Comparison of ENCODE assay signal across 11 cellular contexts in genomic region chr3:152236741-152237140, GRCh38. TPM values are rescaled to one million over a fixed set of nuclear protein-coding genes. Genes with fewer than 3 reads are reported as not detected.
DNase-seq lines count a peak whose midpoint lies in the region; ATAC-seq and TF ChIP-seq lines count a peak whose summit lies in the region.
"Had no signal": no experiment of that assay in that cellular context is flagged by ENCODE, and none has a peak within 500 bp of the region (broad histone marks: within the 10 kb centered on the region; RNA-seq: fewer than 3 reads in every experiment).

No MANE protein-coding gene starts in this region.

- H2AK9ac ChIP-seq in IMR-90 (replicated peaks; ENCODE audit: low read depth, low read length, poor library complexity): no peak overlapping the region

- H3K23ac ChIP-seq in IMR-90 (ENCODE audit: low read depth, low read length): no peak overlapping the region

- ATAC-seq in activated CD4-positive, alpha-beta T cell treated with anti-CD3 and anti-CD28 coated beads for 36 hours: peak; percentile 34
- no peak; the same call in 1 of the 2 replicates for ATAC-seq in IMR-90 (ENCODE audit: low read depth)
- no peak for ATAC-seq in GM18873 (IDR thresholded peaks at IDR 0.05; ENCODE audit: low FRiP score, unreplicated experiment)

- H3K79me1 ChIP-seq in IMR-90 (ENCODE audit: low read depth in 1 of 2, low read length in 2 of 2): no peaks in the 10 kb centered on the region

- no peaks in the 10 kb centered on the region for H3K27me3 ChIP-seq in IMR-90 (ENCODE audit: control insufficient read depth, insufficient read depth, low read length)
- H3K27me3 ChIP-seq in tibial artery: no peaks in the 10 kb centered on the region

- peaks cover 85% of the 10 kb centered on the region for H3K4me1 Mint-ChIP-seq in activated CD4-positive, alpha-beta T cell treated with anti-CD3 and anti-CD28 coated beads for 36 hours
- peaks cover 86% of the 10 kb centered on the region for H3K4me1 Mint-ChIP-seq in activated T-helper 1 cell treated with anti-CD3 and anti-CD28 coated beads, Interleukin-12 subunit alpha, Interleukin-12 subunit beta, Interleukin-2, Interleukin-4 antibody, amounts not matched to agents 30 ng/mL and 10 ng/mL and 1 ng/mL, durations not matched to agents 14 hours and 24 hours and 36 hours (ENCODE audit: low read depth)
- peaks cover 3% of the 10 kb centered on the region for H3K4me1 Mint-ChIP-seq in nephron progenitor cell

- H4K20me1 ChIP-seq in IMR-90 (ENCODE audit: insufficient read depth, low read length): no peaks in the 10 kb centered on the region

- H4K5ac ChIP-seq in IMR-90 (ENCODE audit: low read depth, low read length): no peak overlapping the region

- no peaks in the 10 kb centered on the region for H3K9me3 ChIP-seq in IMR-90 (ENCODE audit: control insufficient read depth, insufficient read depth, low read length)
- no peaks in the 10 kb centered on the region for H3K9me3 ChIP-seq in tibial artery

- H3K27me3 Mint-ChIP-seq in activated CD4-positive, alpha-beta T cell treated with anti-CD3 and anti-CD28 coated beads for 36 hours: no peaks in the 10 kb centered on the region
- no peaks in the 10 kb centered on the region for H3K27me3 Mint-ChIP-seq in activated T-helper 1 cell treated with anti-CD3 and anti-CD28 coated beads, Interleukin-12 subunit alpha, Interleukin-12 subunit beta, Interleukin-2, Interleukin-4 antibody, amounts not matched to agents 30 ng/mL and 10 ng/mL and 1 ng/mL, durations not matched to agents 14 hours and 24 hours and 36 hours (ENCODE audit: insufficient read depth)
- peaks cover 3% of the 10 kb centered on the region for H3K27me3 Mint-ChIP-seq in nephron progenitor cell (ENCODE audit: low read depth, poor library complexity)

- TF ChIP-seq RAD21 in IMR-90 (IDR thresholded peaks at IDR 0.05; ENCODE audit: low read length): no peak

- no peak overlapping the region for H2BK120ac ChIP-seq in IMR-90 (ENCODE audit: low read depth, low read length)

- H2BK15ac ChIP-seq in IMR-90 (ENCODE audit: low read depth, low read length): no peak overlapping the region

- no peak overlapping the region for H2AK5ac ChIP-seq in IMR-90 (ENCODE audit: low read depth, low read length)

- intact Hi-C loops in activated CD4-positive, alpha-beta T cell treated with anti-CD3 and anti-CD28 coated beads for 36 hours (cut with DNase I, micrococcal nuclease): no loop called here
- intact Hi-C loops in IMR-90 (cut with micrococcal nuclease): no loop called here
- intact Hi-C loops in activated T-helper 1 cell treated with anti-CD3 and anti-CD28 coated beads, Interleukin-12 subunit alpha, Interleukin-12 subunit beta, Interleukin-2, Interleukin-4 antibody, amounts not matched to agents 30 ng/mL and 10 ng/mL and 1 ng/mL, durations not matched to agents 14 hours and 24 hours and 36 hours (cut with micrococcal nuclease): loop anchor here (1.0 kb wide), 1 partner anchor 12 kb away; no protein-coding TSS in a partner anchor
- intact Hi-C loops in tibial artery (cut with DNase I; ENCODE audit: low total_unique reads): no loop called here

- peak overlapping the region; percentile 37 for H3K4me3 Mint-ChIP-seq in activated CD4-positive, alpha-beta T cell treated with anti-CD3 and anti-CD28 coated beads for 36 hours
- peak overlapping the region; percentile 48 for H3K4me3 Mint-ChIP-seq in activated T-helper 1 cell treated with anti-CD3 and anti-CD28 coated beads, Interleukin-12 subunit alpha, Interleukin-12 subunit beta, Interleukin-2, Interleukin-4 antibody, amounts not matched to agents 30 ng/mL and 10 ng/mL and 1 ng/mL, durations not matched to agents 14 hours and 24 hours and 36 hours
- no peak overlapping the region for H3K4me3 Mint-ChIP-seq in nephron progenitor cell

- H3K9me1 ChIP-seq in IMR-90 (ENCODE audit: insufficient read depth, low read length): peaks cover 3% of the 10 kb centered on the region

- peaks cover 12% of the 10 kb centered on the region for H3K36me3 Mint-ChIP-seq in activated CD4-positive, alpha-beta T cell treated with anti-CD3 and anti-CD28 coated beads for 36 hours (ENCODE audit: low read depth)
- H3K36me3 Mint-ChIP-seq in activated T-helper 1 cell treated with anti-CD3 and anti-CD28 coated beads, Interleukin-12 subunit alpha, Interleukin-12 subunit beta, Interleukin-2, Interleukin-4 antibody, amounts not matched to agents 30 ng/mL and 10 ng/mL and 1 ng/mL, durations not matched to agents 14 hours and 24 hours and 36 hours (ENCODE audit: low read depth): no peaks in the 10 kb centered on the region
- no peaks in the 10 kb centered on the region for H3K36me3 Mint-ChIP-seq in nephron progenitor cell (ENCODE audit: low read depth)

- H3K14ac ChIP-seq in IMR-90 (replicated peaks; ENCODE audit: low read depth, low read length): no peak overlapping the region

- no peak overlapping the region for H2BK5ac ChIP-seq in IMR-90 (ENCODE audit: low read depth, low read length, poor library complexity, severe bottlenecking)

- in situ Hi-C loops in IMR-90 (cut with MboI; ENCODE audit: low sequenced_read_pairs): no loop called here

- CTCF ChIA-PET in activated CD4-positive, alpha-beta T cell treated with anti-CD3 and anti-CD28 coated beads for 36 hours (lab: Charles Lee): interaction anchor here (0.9 to 1.6 kb wide), 3 partner anchors 16 to 53 kb away, joined by 4 to 5 read pairs (median 4); no protein-coding TSS in a partner anchor
- CTCF ChIA-PET in IMR-90 (lab: Yijun Ruan, JAX): no interaction called here

- TF ChIP-seq POLR2A in IMR-90 (IDR thresholded peaks at IDR 0.05; ENCODE audit: low read depth, low read length): no peak

- no peak overlapping the region for H4K8ac ChIP-seq in IMR-90 (ENCODE audit: low read depth in 2 of 2, low read length in 2 of 2)

- no peak overlapping the region for H3K4ac ChIP-seq in IMR-90 (ENCODE audit: low read depth, low read length)

- H3K9me3 Mint-ChIP-seq in activated CD4-positive, alpha-beta T cell treated with anti-CD3 and anti-CD28 coated beads for 36 hours (ENCODE audit: low read depth): peaks cover 3% of the 10 kb centered on the region
- H3K9me3 Mint-ChIP-seq in activated T-helper 1 cell treated with anti-CD3 and anti-CD28 coated beads, Interleukin-12 subunit alpha, Interleukin-12 subunit beta, Interleukin-2, Interleukin-4 antibody, amounts not matched to agents 30 ng/mL and 10 ng/mL and 1 ng/mL, durations not matched to agents 14 hours and 24 hours and 36 hours: peaks cover 4% of the 10 kb centered on the region
- no peaks in the 10 kb centered on the region for H3K9me3 Mint-ChIP-seq in nephron progenitor cell

- H2BK20ac ChIP-seq in IMR-90 (ENCODE audit: low read depth, low read length): no peak overlapping the region

- dilution Hi-C loops in IMR-90 (cut with HindIII; ENCODE audit: low sequenced_read_pairs, unreplicated experiment): no loop called here

- no TSS peak for BruUV-seq in IMR-90 (replicated peaks; lab: Mats Ljungman, UMichigan)

- no peaks in the 10 kb centered on the region for H3K36me3 ChIP-seq in IMR-90 (ENCODE audit: control insufficient read depth, insufficient read depth, low read length)
- no peaks in the 10 kb centered on the region for H3K36me3 ChIP-seq in tibial artery

- H3K27ac ChIP-seq in IMR-90 (ENCODE audit: insufficient read depth, low read length) (no peak overlapping the region), tibial artery (no peak overlapping the region)

- H4K91ac ChIP-seq in IMR-90 (ENCODE audit: insufficient read depth, low read depth, low read length): no peak overlapping the region

- no CpG with 5 or more reads among the region's 1 CpG for WGBS in IMR-90 (ENCODE audit: extremely low coverage in 2 of 2, insufficient read length in 1 of 2), 2 experiments

- H3K4me3 ChIP-seq in IMR-90 (ENCODE audit: insufficient read depth, low read depth, low read length) (no peak overlapping the region), tibial artery (no peak overlapping the region)

- no peak overlapping the region for H3K4me2 ChIP-seq in IMR-90 (ENCODE audit: low read depth, low read length)

- peak overlapping the region; percentile 93 for H3K27ac Mint-ChIP-seq in activated CD4-positive, alpha-beta T cell treated with anti-CD3 and anti-CD28 coated beads for 36 hours
- peak overlapping the region; percentile 55 for H3K27ac Mint-ChIP-seq in activated T-helper 1 cell treated with anti-CD3 and anti-CD28 coated beads, Interleukin-12 subunit alpha, Interleukin-12 subunit beta, Interleukin-2, Interleukin-4 antibody, amounts not matched to agents 30 ng/mL and 10 ng/mL and 1 ng/mL, durations not matched to agents 14 hours and 24 hours and 36 hours
- H3K27ac Mint-ChIP-seq in nephron progenitor cell: peak overlapping the region; percentile 7

- POLR2A ChIA-PET in activated CD4-positive, alpha-beta T cell treated with anti-CD3 and anti-CD28 coated beads for 36 hours (lab: Charles Lee): no interaction called here
- POLR2A ChIA-PET in IMR-90 (lab: Charles Lee; ENCODE audit: unreplicated experiment): no interaction called here

- no peak overlapping the region for H3K56ac ChIP-seq in IMR-90 (ENCODE audit: extremely low read depth, insufficient read depth, low read length)

- TF ChIP-seq CTCF in IMR-90 (conservative IDR thresholded peaks at IDR 0.05; ENCODE audit: low read depth, low read length): no peak
- TF ChIP-seq CTCF in nephron progenitor cell (IDR thresholded peaks at IDR 0.05): no peak
- no peak for TF ChIP-seq CTCF in tibial artery (IDR thresholded peaks at IDR 0.05)

- DNase-seq in activated CD4-positive, alpha-beta T cell treated with anti-CD3 and anti-CD28 coated beads for 36 hours: no peak
- no peak for DNase-seq in activated CD4-positive, alpha-beta T cell treated with anti-CD3 and anti-CD28 coated beads, Interleukin-2, amount 50 U/mL, for 4 hours
- DNase-seq in IMR-90: peak; percentile 61
- no peak for DNase-seq in activated T-helper 1 cell treated with anti-CD3 and anti-CD28 coated beads, Interleukin-12 subunit alpha, Interleukin-12 subunit beta, Interleukin-2, Interleukin-4 antibody, amounts not matched to agents 30 ng/mL and 10 ng/mL and 1 ng/mL, durations not matched to agents 14 hours and 24 hours and 36 hours (ENCODE audit: low spot score)
- no peak for DNase-seq in nephron progenitor cell
- DNase-seq in tibial artery: no peak
- no peak for DNase-seq in NCI-H82 treated with DMSO at 0.1 percent for 48 hours (lab: John Stamatoyannopoulos, UW; ENCODE audit: unreplicated experiment)
- DNase-seq: 8988T, glutamatergic neuron, NCI-H345 had no signal

- no peak overlapping the region for H3K9ac ChIP-seq in IMR-90 (ENCODE audit: low read depth, low read length)

- no peak overlapping the region for H2AFZ ChIP-seq in IMR-90 (replicated peaks; ENCODE audit: low read length, poor library complexity)

- H3K18ac ChIP-seq in IMR-90 (ENCODE audit: low read depth, low read length): peak overlapping the region; percentile 39; the same call in 1 of the 2 replicates

- H3K4me1 ChIP-seq in IMR-90 (ENCODE audit: control insufficient read depth, insufficient read depth, low read length): peaks cover 10% of the 10 kb centered on the region; the same call in 1 of the 2 replicates
- H3K4me1 ChIP-seq in tibial artery: peaks cover 0 to 47% (median 7%) of the 10 kb centered on the region in 4 donors

RNA-seq across cellular contexts. Expression of gene MBNL1, which starts 32.0 kb away (rescaled TPM):
- total RNA-seq in activated CD4-positive, alpha-beta T cell treated with anti-CD3 and anti-CD28 coated beads for 36 hours: 100 to 1,000 TPM; 317 to 481 TPM
- 515 and 664 TPM in 2 replicates for total RNA-seq in IMR-90 (2012; rRNA removed)
- polyA plus RNA-seq in IMR-90 (2012; rRNA removed): 127 and 129 TPM in 2 replicates
- polyA plus RNA-seq in IMR-90 (2012; cell fraction: cytosol; rRNA removed): 41.6 and 47.4 TPM in 2 replicates
- polyA plus RNA-seq in IMR-90 (2012; cell fraction: nucleus; rRNA removed; ENCODE audit: low replicate concordance): 48.0 and 82.1 TPM in 2 replicates
- 295 and 308 TPM in 2 replicates for total RNA-seq in activated T-helper 1 cell treated with anti-CD3 and anti-CD28 coated beads, Interleukin-12 subunit alpha, Interleukin-12 subunit beta, Interleukin-2, Interleukin-4 antibody, amounts not matched to agents 30 ng/mL and 10 ng/mL and 1 ng/mL, durations not matched to agents 14 hours and 24 hours and 36 hours

Comparison
In these comparisons a context has a peak if more than half of its experiments do, and no peak if none do; other contexts are left out.
1. H3K27ac Mint-ChIP-seq: peak in every context shown above with its lines; median percentile 93 in activated CD4-positive, alpha-beta T cell treated with anti-CD3 and anti-CD28 coated beads for 36 hours; 55 in activated T-helper 1 cell treated with anti-CD3 and anti-CD28 coated beads, Interleukin-12 subunit alpha, Interleukin-12 subunit beta, Interleukin-2, Interleukin-4 antibody, amounts not matched to agents 30 ng/mL and 10 ng/mL and 1 ng/mL, durations not matched to agents 14 hours and 24 hours and 36 hours; 7 in nephron progenitor cell.